ENCODE assay signal across 24 cellular contexts in genomic region chr2:1811258-1811970, GRCh38.
DNase-seq lines count a peak whose midpoint lies in the region; ATAC-seq, FAIRE-seq and TF ChIP-seq lines count a peak whose summit lies in the region.
"Had no signal": no experiment of that assay in that cellular context is flagged by ENCODE, and none has a peak within 500 bp of the region (broad histone marks: within the 10 kb centered on the region; RNA-seq: fewer than 3 reads in every experiment).

No MANE protein-coding gene starts in this region.

- H3K36me3 Mint-ChIP-seq in CD14-positive monocyte, result no peaks in the 10 kb centered on the region
- no peaks in the 10 kb centered on the region for H3K36me3 Mint-ChIP-seq in activated CD8-positive, alpha-beta T cell treated with anti-CD3 and anti-CD28 coated beads for 36 hours (ENCODE audit: low read depth)
- H3K36me3 Mint-ChIP-seq: CD4-positive, CD25-positive, alpha-beta regulatory T cell had no signal

- intact Hi-C loops in CD14-positive monocyte (cut with micrococcal nuclease), result no loop called here
- intact Hi-C loops in kidney (cut with DNase I), result no loop called here
- intact Hi-C loops in posterior vena cava (cut with DNase I), result loop anchor here in 1 of 2 donors (10.0 kb wide), 1 partner anchor 217 kb away; no protein-coding TSS in a partner anchor
- intact Hi-C loops in activated CD8-positive, alpha-beta T cell treated with anti-CD3 and anti-CD28 coated beads for 36 hours (cut with micrococcal nuclease), result no loop called here

- POLR2A ChIA-PET in activated CD8-positive, alpha-beta T cell treated with anti-CD3 and anti-CD28 coated beads for 36 hours (lab: Charles Lee), result no interaction called here

- peaks cover 0 to 6% (median 4%) of the 10 kb centered on the region in 7 donors for H3K9me3 Mint-ChIP-seq in CD14-positive monocyte
- no peaks in the 10 kb centered on the region for H3K9me3 Mint-ChIP-seq in activated CD8-positive, alpha-beta T cell treated with anti-CD3 and anti-CD28 coated beads for 36 hours
- H3K9me3 Mint-ChIP-seq: CD4-positive, CD25-positive, alpha-beta regulatory T cell; H9; T-helper 1 cell treated with Interleukin-12 subunit alpha and Interleukin-12 subunit beta and Interleukin-4 antibody, amounts not matched to agents 30 μg/mL and 1 μg/mL, for 36 hours had no signal

- H3K9me3 ChIP-seq in WERI-Rb-1 (ENCODE audit: severe bottlenecking), result peaks cover 3% of the 10 kb centered on the region
- no peaks in the 10 kb centered on the region for H3K9me3 ChIP-seq in kidney (ENCODE audit: control insufficient read depth in 1 of 2, low read length in 2 of 2)
- H3K9me3 ChIP-seq: SK-N-SH had no signal

- H3K4me1 ChIP-seq in kidney (ENCODE audit: control insufficient read depth in 1 of 2, insufficient read depth in 1 of 2, low read depth in 1 of 2, low read length in 2 of 2), result no peaks in the 10 kb centered on the region

- no peaks in the 10 kb centered on the region for H3K4me1 Mint-ChIP-seq in CD14-positive monocyte
- H3K4me1 Mint-ChIP-seq in activated CD8-positive, alpha-beta T cell treated with anti-CD3 and anti-CD28 coated beads for 36 hours (ENCODE audit: low read depth), result no peaks in the 10 kb centered on the region
- H3K4me1 Mint-ChIP-seq: B cell; CD4-positive, CD25-positive, alpha-beta regulatory T cell had no signal

- TF ChIP-seq CTCF in CD14-positive monocyte (IDR thresholded peaks at IDR 0.05), result no peak
- TF ChIP-seq CTCF in WERI-Rb-1 (IDR thresholded peaks at IDR 0.05; ENCODE audit: low read depth, low read length), result no peak
- no peak for TF ChIP-seq CTCF in kidney (IDR thresholded peaks at IDR 0.05; ENCODE audit: borderline replicate concordance, extremely low read depth, insufficient read depth)
- no peak for TF ChIP-seq CTCF in activated CD8-positive, alpha-beta T cell treated with anti-CD3 and anti-CD28 coated beads for 36 hours (IDR thresholded peaks at IDR 0.05)

- peaks cover 4% of the 10 kb centered on the region for H3K27me3 ChIP-seq in WERI-Rb-1 (ENCODE audit: insufficient read depth, low read depth, severe bottlenecking)

- no peak for FAIRE-seq in kidney (lab: Jason Lieb, UNC)
- FAIRE-seq: RCC 7860 had no signal

- H3K27ac ChIP-seq in WERI-Rb-1 (no peak overlapping the region), kidney (ENCODE audit: low read depth in 2 of 2, low read length in 2 of 2) (no peak overlapping the region)
- H3K27ac ChIP-seq: GM23248 had no signal

- no peak overlapping the region for H3K27ac Mint-ChIP-seq in CD14-positive monocyte
- no peak overlapping the region for H3K27ac Mint-ChIP-seq in activated CD8-positive, alpha-beta T cell treated with anti-CD3 and anti-CD28 coated beads for 36 hours
- H3K27ac Mint-ChIP-seq: B cell; CD4-positive, CD25-positive, alpha-beta regulatory T cell; H9; T-helper 1 cell treated with Interleukin-12 subunit alpha and Interleukin-12 subunit beta and Interleukin-4 antibody, amounts not matched to agents 30 μg/mL and 1 μg/mL, for 36 hours had no signal

- CTCF ChIA-PET in activated CD8-positive, alpha-beta T cell treated with anti-CD3 and anti-CD28 coated beads for 36 hours (lab: Charles Lee), result no interaction called here

- no peak overlapping the region for H3K4me3 Mint-ChIP-seq in CD14-positive monocyte
- no peak overlapping the region for H3K4me3 Mint-ChIP-seq in activated CD8-positive, alpha-beta T cell treated with anti-CD3 and anti-CD28 coated beads for 36 hours
- H3K4me3 Mint-ChIP-seq: B cell; CD4-positive, CD25-positive, alpha-beta regulatory T cell; H9; T-helper 1 cell treated with Interleukin-12 subunit alpha and Interleukin-12 subunit beta and Interleukin-4 antibody, amounts not matched to agents 30 μg/mL and 1 μg/mL, for 36 hours had no signal

- no peak overlapping the region for H3K9ac ChIP-seq in kidney (ENCODE audit: low read length in 2 of 2)
- H3K9ac ChIP-seq: GM23248, SK-N-SH had no signal

- peak; percentile 18 for DNase-seq in CD14-positive monocyte (ENCODE audit: low spot score)
- peak; percentile 71 for DNase-seq in WERI-Rb-1
- DNase-seq in kidney, result peak; percentile 63
- DNase-seq in posterior vena cava (ENCODE audit: low spot score), result peak; percentile 72
- DNase-seq in activated CD8-positive, alpha-beta T cell treated with anti-CD3 and anti-CD28 coated beads for 36 hours, result no peak
- DNase-seq in hepatic stellate cell (ENCODE audit: low spot score), result no peak
- no peak for DNase-seq in mesenteric fat pad (ENCODE audit: low spot score)
- DNase-seq: CD4-positive, CD25-positive, alpha-beta regulatory T cell; DMS153; DND-41; GM23248; H9; KBM-7; MM.1S; NCI-H2029; NCI-H446 treated with DMSO at 0.1 percent for 48 hours; NCI-H526; SIG-M5; SK-N-SH; SW 1271 had no signal

- H3K27me3 Mint-ChIP-seq in CD14-positive monocyte (ENCODE audit: low read depth in 3 of 3), result peaks cover 0 to 6% (median 4%) of the 10 kb centered on the region in 3 donors
- H3K27me3 Mint-ChIP-seq in activated CD8-positive, alpha-beta T cell treated with anti-CD3 and anti-CD28 coated beads for 36 hours, result no peaks in the 10 kb centered on the region
- H3K27me3 Mint-ChIP-seq: B cell; CD4-positive, CD25-positive, alpha-beta regulatory T cell had no signal

- no peaks in the 10 kb centered on the region for H3K36me3 ChIP-seq in WERI-Rb-1
- no peaks in the 10 kb centered on the region for H3K36me3 ChIP-seq in kidney (ENCODE audit: control insufficient read depth in 1 of 2, insufficient read depth in 2 of 2, low read length in 2 of 2)

- H3K4me3 ChIP-seq in WERI-Rb-1 (ENCODE audit: low read depth, low read length), result peak overlapping the region; percentile 4
- H3K4me3 ChIP-seq in kidney (ENCODE audit: low read length in 2 of 2), result no peak overlapping the region
- H3K4me3 ChIP-seq: GM23248 had no signal

- no peak for ATAC-seq in GM21390 (IDR thresholded peaks at IDR 0.05; ENCODE audit: unreplicated experiment)
- ATAC-seq in activated CD8-positive, alpha-beta T cell treated with anti-CD3 and anti-CD28 coated beads for 36 hours, result no peak

Comparison
In these comparisons a context has a peak if more than half of its experiments do, and no peak if none do; other contexts are left out.
1. DNase-seq: peak in CD14-positive monocyte (single experiment), WERI-Rb-1 (single experiment), kidney (single experiment) and posterior vena cava (single experiment); none in activated CD8-positive, alpha-beta T cell treated with anti-CD3 and anti-CD28 coated beads for 36 hours (single experiment), hepatic stellate cell (single experiment) and mesenteric fat pad (single experiment).